ENCODE assay signal across 11 cellular contexts in the genomic region with DNA sequence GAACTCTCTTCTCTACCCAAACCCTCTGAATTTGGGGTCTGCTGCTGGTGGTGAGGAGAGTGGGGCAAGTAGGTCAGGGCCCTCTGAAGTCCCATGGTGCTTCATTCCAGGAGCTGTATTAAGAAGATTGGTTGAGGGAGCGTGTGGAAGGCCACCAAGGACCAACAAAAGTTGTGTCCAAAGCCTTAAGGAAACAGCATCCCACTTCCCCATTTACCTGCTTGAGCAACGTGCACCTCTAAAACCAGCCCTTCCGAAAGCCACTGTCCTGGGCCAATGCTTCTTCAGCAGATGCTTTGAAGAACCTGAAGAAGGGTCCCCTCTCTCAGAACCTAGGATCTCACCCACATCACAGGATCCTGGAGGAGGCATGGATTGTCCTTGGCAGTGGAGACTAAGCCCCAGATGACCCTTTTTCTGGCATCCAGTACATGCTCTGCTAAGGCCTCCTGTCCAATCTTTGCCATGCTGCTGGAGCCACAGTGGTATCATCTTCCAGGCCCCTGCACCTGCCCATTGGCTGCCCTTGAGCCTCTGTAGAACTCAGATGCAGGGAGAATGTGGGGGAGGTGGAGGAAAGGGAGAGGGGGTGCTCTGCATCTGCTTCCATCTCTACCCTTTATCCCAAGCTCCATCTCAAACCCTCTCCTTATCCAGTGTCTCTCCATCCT. TPM values are rescaled to one million over a fixed set of nuclear protein-coding genes. Genes with fewer than 3 reads are reported as not detected.
DNase-seq lines count a peak whose midpoint lies in the region; TF ChIP-seq lines count a peak whose summit lies in the region.
"Had no signal": no experiment of that assay in that cellular context is flagged by ENCODE, and none has a peak within 500 bp of the region (broad histone marks: within the 10 kb centered on the region; RNA-seq: fewer than 3 reads in every experiment).

No MANE protein-coding gene starts in this region.

- no peak overlapping the region for H3K27ac ChIP-seq in iPS-20b (ENCODE audit: low read length)
- peak overlapping the region; percentile 97 to 100 (median 98) for H3K27ac ChIP-seq in sigmoid colon

- peak overlapping the region; percentile 32; the same call in 1 of the 2 replicates for H3K9ac ChIP-seq in iPS-20b (ENCODE audit: low read depth, low read length)

- peaks cover 79% of the 10 kb centered on the region for H3K4me1 Mint-ChIP-seq in CD14-positive monocyte

- H3K27me3 Mint-ChIP-seq in CD14-positive monocyte (ENCODE audit: low read depth in 3 of 3): peaks cover 0 to 9% (median 0%) of the 10 kb centered on the region in 3 donors

- DNase-seq in CD1c-positive myeloid dendritic cell (ENCODE audit: extremely low spot score) (peak; percentile 31), SK-N-DZ (ENCODE audit: low spot score) (peak; percentile 38), sigmoid colon (no peak), CD14-positive monocyte (ENCODE audit: low spot score) (no peak), lower leg skin (ENCODE audit: low spot score in 2 of 2) (no peak), OCI-M1 (lab: John Stamatoyannopoulos, UW) (no peak), DMS53 treated with DMSO at 0.1 percent for 48 hours (lab: John Stamatoyannopoulos, UW; ENCODE audit: unreplicated experiment) (no peak)
- DNase-seq: midbrain; stimulated activated CD4-positive, alpha-beta T cell treated with anti-CD3 and anti-CD28 coated beads, Interleukin-4, amount 100 ng/mL, for 1 hour; SW 1271 had no signal

- H3K27ac Mint-ChIP-seq in CD14-positive monocyte: peak overlapping the region in 3 of 7 donors; percentile 32 to 67 (median 53)

- H3K27me3 ChIP-seq in iPS-20b (ENCODE audit: insufficient read depth, low read length): peaks cover 40% of the 10 kb centered on the region
- H3K27me3 ChIP-seq in sigmoid colon: no peaks in the 10 kb centered on the region

- no peak for TF ChIP-seq EP300 in sigmoid colon (IDR thresholded peaks at IDR 0.05)

- TF ChIP-seq POLR2A in sigmoid colon (IDR thresholded peaks at IDR 0.05) (no peak), lower leg skin (IDR thresholded peaks at IDR 0.05) (no peak)

- peak overlapping the region in 1 of 2 donors; percentile 84 for H3K4me3 Mint-ChIP-seq in CD14-positive monocyte

- H3K9me3 Mint-ChIP-seq in CD14-positive monocyte: peaks cover 0 to 3% (median 0%) of the 10 kb centered on the region in 7 donors

- H3K4me1 ChIP-seq in iPS-20b (ENCODE audit: insufficient read depth, low read length) (peaks cover 42% of the 10 kb centered on the region), sigmoid colon (peaks cover 0 to 99% (median 98%) of the 10 kb centered on the region in 4 donors)

- intact Hi-C loops in sigmoid colon (cut with DNase I) (no loop called here), CD14-positive monocyte (cut with micrococcal nuclease) (no loop called here), lower leg skin (cut with DNase I; ENCODE audit: low total_unique reads) (no loop called here)

- no peak for TF ChIP-seq CTCF in sigmoid colon (IDR thresholded peaks at IDR 0.05)
- no peak for TF ChIP-seq CTCF in CD14-positive monocyte (IDR thresholded peaks at IDR 0.05)
- TF ChIP-seq CTCF in lower leg skin (IDR thresholded peaks at IDR 0.05): no peak

- no peaks in the 10 kb centered on the region for H3K36me3 ChIP-seq in iPS-20b (ENCODE audit: insufficient read depth, low read depth, low read length)
- no peaks in the 10 kb centered on the region for H3K36me3 ChIP-seq in sigmoid colon

- H3K9me3 ChIP-seq in iPS-20b (ENCODE audit: insufficient read depth, low read depth, low read length) (no peaks in the 10 kb centered on the region), sigmoid colon (no peaks in the 10 kb centered on the region)

- H3K36me3 Mint-ChIP-seq in CD14-positive monocyte: peaks cover 0 to 2% of the 10 kb centered on the region in 2 donors

- no peak overlapping the region for H3K4me3 ChIP-seq in iPS-20b (ENCODE audit: low read length)
- H3K4me3 ChIP-seq in sigmoid colon: no peak overlapping the region
- no peak overlapping the region for H3K4me3 ChIP-seq in lower leg skin (ENCODE audit: low read depth, poor library complexity, severe bottlenecking)

- WGBS in sigmoid colon, 2 donors: 84 to 90% methylated on average over 3 of the region's 3 CpGs
- WGBS in lower leg skin, 2 donors: 80 to 87% methylated on average over 3 of the region's 3 CpGs

RNA-seq across cellular contexts. Expression of a gene that starts 5.8 kb away (rescaled TPM):
- 2.2 and 2.4 TPM in 2 replicates for polyA plus RNA-seq in SK-N-DZ (2014; cell fraction: cytosol; rRNA removed)
- polyA plus RNA-seq in SK-N-DZ (2014; cell fraction: nucleus; rRNA removed): 1.3 and 1.4 TPM in 2 replicates
- 10 to 100 TPM in 3 of 4 donors, 1 to 10 TPM in 1; 4.1 to 12.8 (median 11.9) TPM for total RNA-seq in sigmoid colon
- polyA plus RNA-seq in sigmoid colon: 10 to 100 TPM in 1 of 3 donors, 1 to 10 TPM in 2; 4.4 to 11.4 (median 8.1) TPM
- polyA plus RNA-seq in CD14-positive monocyte: under 1 TPM; 0.28 to 0.31 TPM
- 100 to 1,000 TPM; 111 to 194 (median 148) TPM for total RNA-seq in lower leg skin

RNA-seq across cellular contexts. Expression of a gene that starts 15.5 kb away (rescaled TPM):
- 56.4 and 63.1 TPM in 2 replicates for polyA plus RNA-seq in SK-N-DZ (2014; cell fraction: cytosol; rRNA removed)
- polyA plus RNA-seq in SK-N-DZ (2014; cell fraction: nucleus; rRNA removed): 122 and 188 TPM in 2 replicates
- total RNA-seq in sigmoid colon: 10 to 100 TPM; 52.3 to 92.2 (median 58.0) TPM
- 10 to 100 TPM; 29.4 to 63.5 (median 34.0) TPM for polyA plus RNA-seq in sigmoid colon
- 10 to 100 TPM in 1 of 2 donors, 1 to 10 TPM in 1; 10.0 to 11.4 TPM for polyA plus RNA-seq in CD14-positive monocyte
- total RNA-seq in lower leg skin: 100 to 1,000 TPM in 1 of 4 donors, 10 to 100 TPM in 3; 70.6 to 117 (median 82.4) TPM

RNA-seq across cellular contexts. Expression of a gene that starts 34.1 kb away (rescaled TPM):
- 65.4 and 77.8 TPM in 2 replicates for polyA plus RNA-seq in SK-N-DZ (2014; cell fraction: cytosol; rRNA removed)
- polyA plus RNA-seq in SK-N-DZ (2014; cell fraction: nucleus; rRNA removed): 81.3 and 103 TPM in 2 replicates
- total RNA-seq in sigmoid colon (10 to 100 TPM; 60.2 to 94.4 (median 70.7) TPM), lower leg skin (10 to 100 TPM; 32.3 to 58.1 (median 53.0) TPM)
- polyA plus RNA-seq in sigmoid colon (10 to 100 TPM; 22.4 to 42.3 (median 24.0) TPM), CD14-positive monocyte (10 to 100 TPM; 19.0 to 30.2 TPM)

RNA-seq across cellular contexts. Expression of a gene that starts 43.5 kb away (rescaled TPM):
- polyA plus RNA-seq in SK-N-DZ (2014; cell fraction: cytosol; rRNA removed): 20.7 and 29.0 TPM in 2 replicates
- polyA plus RNA-seq in SK-N-DZ (2014; cell fraction: nucleus; rRNA removed): 11.1 and 12.1 TPM in 2 replicates
- total RNA-seq in sigmoid colon (10 to 100 TPM; 78.8 to 86.1 (median 83.8) TPM), lower leg skin (10 to 100 TPM; 28.2 to 56.8 (median 42.6) TPM)
- polyA plus RNA-seq in sigmoid colon (10 to 100 TPM; 25.4 to 35.4 (median 25.8) TPM), CD14-positive monocyte (1 to 10 TPM; 2.5 to 3.8 TPM)

RNA-seq across cellular contexts. Expression of a gene that starts 52.0 kb away (rescaled TPM):
- polyA plus RNA-seq in SK-N-DZ (2014; cell fraction: cytosol; rRNA removed): 71.8 and 93.7 TPM in 2 replicates
- 133 and 217 TPM in 2 replicates for polyA plus RNA-seq in SK-N-DZ (2014; cell fraction: nucleus; rRNA removed)
- total RNA-seq in sigmoid colon (10 to 100 TPM; 27.3 to 64.8 (median 31.7) TPM), lower leg skin (10 to 100 TPM; 47.2 to 88.9 (median 62.9) TPM)
- polyA plus RNA-seq in sigmoid colon (10 to 100 TPM; 19.2 to 83.0 (median 29.1) TPM), CD14-positive monocyte (10 to 100 TPM; 24.9 to 34.1 TPM)

Comparison
In these comparisons a context has a peak if more than half of its experiments do, and no peak if none do; other contexts are left out.
1. DNase-seq: peak in CD1c-positive myeloid dendritic cell (single experiment) and SK-N-DZ (single experiment); none in sigmoid colon (single experiment), CD14-positive monocyte (single experiment), lower leg skin (0 of 2), OCI-M1 (single experiment) and DMS53 treated with DMSO at 0.1 percent for 48 hours (single experiment).
2. RNA of a gene that starts 5.8 kb away (total RNA-seq): 111 to 194 TPM in lower leg skin; 4.1 to 12.8 TPM in sigmoid colon; every median in the first group is over 4 times any median in the second.